22 cellular contexts compared by ENCODE assay signal in genomic region chr11:131295986-131296385, GRCh38.
"Had no signal": no experiment of that assay in that cellular context is flagged by ENCODE, and none has a peak within 500 bp of the region (broad histone marks: within the 10 kb centered on the region; RNA-seq: fewer than 3 reads in every experiment).

No MANE protein-coding gene starts in this region.

- H3K9me3 ChIP-seq: heart right ventricle, left ventricle myocardium inferior, mucosa of descending colon, testis, tibial nerve, upper lobe of right lung, vagina had no signal

- DNase-seq: central memory CD4-positive, alpha-beta T cell; effector CD8-positive, alpha-beta T cell; foreskin melanocyte; heart right ventricle; left cardiac atrium; left ventricle myocardium inferior; mucosa of descending colon; natural killer cell; right cardiac atrium; stimulated activated CD4-positive, alpha-beta T cell treated with anti-CD3 and anti-CD28 coated beads, Interleukin-2, amount 100 ng/mL, for 48 hours; stimulated activated CD8-positive, alpha-beta memory T cell treated with anti-CD3 and anti-CD28 coated beads, Interleukin-4, amount 100 ng/mL, for 48 hours; stimulated activated naive CD8-positive, alpha-beta T cell treated with anti-CD3 and anti-CD28 coated beads, Interleukin-15, Interleukin-2, amounts not matched to agents 100 U/mL and 50 U/mL, for 24 hours; testis; upper lobe of right lung had no signal

- H3K4me3 Mint-ChIP-seq: natural killer cell; neural progenitor cell; stimulated activated effector memory CD8-positive, alpha-beta T cell treated with anti-CD3 and anti-CD28 coated beads, Interleukin-12 subunit alpha, Interleukin-12 subunit beta, amount 100 ng/mL, for 72 hours had no signal

- H3K36me3 ChIP-seq: heart right ventricle, left ventricle myocardium inferior, neural progenitor cell, tibial nerve, upper lobe of right lung, vagina had no signal

- H3K27ac Mint-ChIP-seq: natural killer cell; neural progenitor cell; stimulated activated effector memory CD8-positive, alpha-beta T cell treated with anti-CD3 and anti-CD28 coated beads, Interleukin-12 subunit alpha, Interleukin-12 subunit beta, amount 100 ng/mL, for 72 hours had no signal

- H3K27ac ChIP-seq: coronary artery, heart right ventricle, left ventricle myocardium inferior, neural progenitor cell, parathyroid adenoma, testis, tibial nerve, upper lobe of right lung, vagina had no signal

- H3K4me1 ChIP-seq: heart right ventricle, left ventricle myocardium inferior, parathyroid adenoma, testis, tibial nerve, upper lobe of right lung, vagina had no signal

- H3K36me3 Mint-ChIP-seq: natural killer cell; neural progenitor cell; stimulated activated effector memory CD8-positive, alpha-beta T cell treated with anti-CD3 and anti-CD28 coated beads, Interleukin-12 subunit alpha, Interleukin-12 subunit beta, amount 100 ng/mL, for 72 hours had no signal

- H3K4me3 ChIP-seq: coronary artery, heart right ventricle, left ventricle myocardium inferior, lung, mucosa of descending colon, neural progenitor cell, smooth muscle cell, testis, tibial nerve, upper lobe of right lung, vagina had no signal

- H3K4me1 Mint-ChIP-seq: natural killer cell; stimulated activated effector memory CD8-positive, alpha-beta T cell treated with anti-CD3 and anti-CD28 coated beads, Interleukin-12 subunit alpha, Interleukin-12 subunit beta, amount 100 ng/mL, for 72 hours had no signal

- ATAC-seq: heart right ventricle; left cardiac atrium; mucosa of descending colon; natural killer cell; right cardiac atrium; stimulated activated effector memory CD8-positive, alpha-beta T cell treated with anti-CD3 and anti-CD28 coated beads, Interleukin-12 subunit alpha, Interleukin-12 subunit beta, amount 100 ng/mL, for 72 hours; stimulated activated naive CD8-positive, alpha-beta T cell treated with anti-CD3 and anti-CD28 coated beads, Interleukin-15, Interleukin-2, amounts not matched to agents 100 U/mL and 50 U/mL, for 24 hours; upper lobe of right lung had no signal

- H3K27me3 ChIP-seq: neural progenitor cell, testis, vagina had no signal
